In the genomic region with DNA sequence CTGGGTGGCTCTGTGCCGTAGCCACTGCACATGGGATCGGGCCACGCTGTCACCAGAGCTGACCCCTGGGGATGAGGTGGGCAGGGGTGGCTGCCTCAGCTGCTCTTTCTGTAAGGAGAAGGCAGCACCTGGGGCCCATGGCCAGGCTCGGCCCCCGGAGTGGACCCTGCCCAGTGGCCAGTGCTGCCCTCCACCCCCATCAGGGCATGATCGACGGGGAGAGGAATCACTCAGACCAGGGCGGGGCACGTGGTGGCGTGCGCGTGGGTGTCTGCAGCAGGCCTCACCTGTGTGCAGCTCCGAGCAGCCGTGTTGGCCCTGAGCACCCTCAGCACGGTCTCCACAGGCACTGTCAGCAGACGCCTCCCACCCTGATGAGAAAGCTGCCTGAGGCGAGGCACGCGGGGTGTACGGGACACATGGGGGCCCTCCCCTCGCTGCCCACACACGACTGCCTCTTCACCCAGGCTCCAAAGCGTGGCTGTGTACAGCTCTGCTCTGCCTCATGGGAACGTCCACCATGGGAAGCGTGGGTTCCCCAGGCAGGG, we compare ENCODE assay signal across 19 cellular contexts. TPM values are rescaled to one million over a fixed set of nuclear protein-coding genes. Genes with fewer than 3 reads are reported as not detected.
A peak's percentile ranks its signal among the peaks of the same experiment; 100 is the strongest.
DNase-seq lines count a peak whose midpoint lies in the region; FAIRE-seq and TF ChIP-seq lines count a peak whose summit lies in the region.
"Had no signal": no experiment of that assay in that cellular context is flagged by ENCODE, and none has a peak within 500 bp of the region (broad histone marks: within the 10 kb centered on the region; RNA-seq: fewer than 3 reads in every experiment).

No MANE protein-coding gene starts in this region.

- H4K8ac ChIP-seq in H1 (ENCODE audit: extremely low read depth, insufficient read depth, low read length), result peak overlapping the region; percentile 68; the same call in 1 of the 2 replicates

- no peaks in the 10 kb centered on the region for H3K27me3 ChIP-seq in H1 (replicated peaks in 1 of 4; ENCODE audit: control insufficient read depth in 3 of 4, extremely low read depth in 1 of 4, insufficient read depth in 3 of 4, low read length in 3 of 4)
- H3K27me3 ChIP-seq in effector memory CD4-positive, alpha-beta T cell (replicated peaks; ENCODE audit: control insufficient read depth, insufficient read depth, low read length, poor library complexity, severe bottlenecking), result no peaks in the 10 kb centered on the region
- H3K27me3 ChIP-seq: MG63 had no signal

- H2BK5ac ChIP-seq in H1 (ENCODE audit: low read depth, low read length), result no peak overlapping the region

- H3K18ac ChIP-seq in H1 (ENCODE audit: extremely low read depth, low read length), result no peak overlapping the region

- FAIRE-seq in GM12892 (lab: Jason Lieb, UNC), result no peak
- FAIRE-seq in H1 (lab: Jason Lieb, UNC), result no peak

- no peak for TF ChIP-seq RAD21 in H1 (IDR thresholded peaks at IDR 0.05 in 1 of 2, conservative IDR thresholded peaks at IDR 0.05 in 1 of 2; ENCODE audit: low read depth in 2 of 2, low read length in 2 of 2)

- 86% methylated on average over 24 of the region's 25 CpGs; no CpG with 5 or more reads in 1 of the 2 experiments for WGBS in H1 (ENCODE audit: extremely low coverage in 1 of 2, insufficient coverage in 1 of 2, insufficient read length in 1 of 2, insufficient replicate concordance in 2 of 2, low coverage in 1 of 2, low lambda C conversion rate in 2 of 2, missing lambda C conversion rate in 1 of 2), 2 experiments

- no peaks in the 10 kb centered on the region for H3K23me2 ChIP-seq in H1 (ENCODE audit: low read depth, low read length)

- H4K5ac ChIP-seq in H1 (ENCODE audit: insufficient read length, low read depth, low read length), result no peak overlapping the region

- H3K56ac ChIP-seq in H1 (replicated peaks; ENCODE audit: insufficient read length, low read depth, low read length), result no peak overlapping the region

- TF ChIP-seq CTCF in H1 (IDR thresholded peaks at IDR 0.05; ENCODE audit: control extremely low read depth in 1 of 3, insufficient read depth in 1 of 3, low read depth in 1 of 3, low read length in 3 of 3), result no peak

- POLR2A ChIA-PET in H1 (lab: Charles Lee; ENCODE audit: partially characterized antibody), result interaction anchor here (1.5 to 14.0 kb wide), 6 partner anchors 9 to 57 kb away, joined by 3 to 139 read pairs (median 10); a partner anchor contains a TSS

- no peak overlapping the region for H2BK15ac ChIP-seq in H1 (ENCODE audit: low read length)

- H3K14ac ChIP-seq in H1 (ENCODE audit: insufficient read length), result no peak overlapping the region

- H3K79me1 ChIP-seq in H1 (ENCODE audit: low read depth, low read length), result no peaks in the 10 kb centered on the region; the same call in 1 of the 2 replicates

- H2BK12ac ChIP-seq in H1 (ENCODE audit: low read depth, low read length), result no peak overlapping the region

- no peak for TF ChIP-seq EP300 in H1 (IDR thresholded peaks at IDR 0.05; ENCODE audit: borderline replicate concordance in 1 of 2, low read depth in 2 of 2, low read length in 2 of 2)

- H3K4me1 ChIP-seq in H1 (replicated peaks in 1 of 4; ENCODE audit: control insufficient read depth in 3 of 4, insufficient read depth in 4 of 4, low read length in 3 of 4), result no peaks in the 10 kb centered on the region
- peaks cover 10% of the 10 kb centered on the region for H3K4me1 ChIP-seq in effector memory CD4-positive, alpha-beta T cell (ENCODE audit: control insufficient read depth, insufficient read depth, low read length, poor library complexity, severe bottlenecking)
- H3K4me1 ChIP-seq: HAP-1 had no signal

- no peak overlapping the region for H3K4me2 ChIP-seq in H1 (ENCODE audit: insufficient read depth in 1 of 2, low read depth in 2 of 2, low read length in 2 of 2)

- H2AFZ ChIP-seq in H1 (ENCODE audit: low read length), result no peak overlapping the region

- CTCF ChIA-PET in H1 (lab: Charles Lee; ENCODE audit: partially characterized antibody), result interaction anchor here (0.7 to 2.4 kb wide), 4 partner anchors 14 to 60 kb away, joined by 3 to 10 read pairs (median 4); a partner anchor contains a TSS

- H3K79me2 ChIP-seq in H1 (ENCODE audit: control insufficient read depth in 1 of 2, insufficient read depth in 2 of 2, low read length in 2 of 2), result no peaks in the 10 kb centered on the region

- no peak overlapping the region for H2BK20ac ChIP-seq in H1 (ENCODE audit: low read length)

- no peak overlapping the region for H3K4me3 ChIP-seq in H1 (ENCODE audit: extremely low read depth in 1 of 4, insufficient read depth in 2 of 4, low read depth in 3 of 4, low read length in 4 of 4)
- H3K4me3 ChIP-seq in effector memory CD4-positive, alpha-beta T cell (ENCODE audit: insufficient read depth, low read depth, low read length, poor library complexity, severe bottlenecking), result no peak overlapping the region
- H3K4me3 ChIP-seq: HAP-1, MG63 had no signal

- no peak overlapping the region for H3K27ac ChIP-seq in H1 (ENCODE audit: low read depth, low read length)
- no peak overlapping the region for H3K27ac ChIP-seq in effector memory CD4-positive, alpha-beta T cell (ENCODE audit: insufficient read depth, low read length, poor library complexity, severe bottlenecking)
- H3K27ac ChIP-seq: HL-60 had no signal

- H3K9ac ChIP-seq in H1 (replicated peaks in 1 of 4; ENCODE audit: extremely low read depth in 1 of 4, low read depth in 3 of 4, low read length in 3 of 4), result no peak overlapping the region

- H2AK5ac ChIP-seq in H1 (ENCODE audit: low read depth, low read length), result no peak overlapping the region

- no peak overlapping the region for H4K91ac ChIP-seq in H1 (replicated peaks; ENCODE audit: insufficient read length, low read length)

- H3K23ac ChIP-seq in H1 (ENCODE audit: insufficient read length), result no peak overlapping the region

- no peak overlapping the region for H2BK120ac ChIP-seq in H1 (replicated peaks; ENCODE audit: low read depth, low read length)

- H3K9me3 ChIP-seq in H1 (ENCODE audit: insufficient read depth in 2 of 2, low read depth in 1 of 2, low read length in 1 of 2), result no peaks in the 10 kb centered on the region
- no peaks in the 10 kb centered on the region for H3K9me3 ChIP-seq in effector memory CD4-positive, alpha-beta T cell (ENCODE audit: control insufficient read depth, low read length)
- H3K9me3 ChIP-seq: HAP-1, MG63 had no signal

- H4K20me1 ChIP-seq in H1 (replicated peaks in 1 of 2; ENCODE audit: control insufficient read depth in 1 of 2, insufficient read depth in 2 of 2, low read length in 2 of 2), result peaks cover 2 to 11% of the 10 kb centered on the region in 2 experiments

- DNase-seq in GM12892 (ENCODE audit: insufficient read length), result no peak
- DNase-seq in H1 (ENCODE audit: low read depth in 1 of 2, low spot score in 2 of 2), result no peak
- no peak for DNase-seq in NCI-H2196 (lab: John Stamatoyannopoulos, UW; ENCODE audit: unreplicated experiment)
- no peak for DNase-seq in effector memory CD4-positive, alpha-beta T cell
- DNase-seq: CD4-positive, CD25-positive, alpha-beta regulatory T cell; COR-L47; DMS 273 treated with DMSO at 0.1 percent for 48 hours; DND-41; Kasumi-1; MG63; NCI-H1048; NCI-H1436 treated with DMSO at 0.1 percent for 48 hours; NCI-H2029; NCI-H526; PC-3; RPMI8226; SIG-M5 had no signal

- no peak overlapping the region for H3K4ac ChIP-seq in H1 (replicated peaks; ENCODE audit: insufficient read length, low read depth, low read length)

- H3K36me3 ChIP-seq in H1 (ENCODE audit: control insufficient read depth in 2 of 4, insufficient read depth in 4 of 4, low read length in 3 of 4), result peaks cover 6 to 66% (median 35%) of the 10 kb centered on the region in 4 experiments; a peak in 7 of 8 replicates
- peaks cover 46% of the 10 kb centered on the region for H3K36me3 ChIP-seq in effector memory CD4-positive, alpha-beta T cell (ENCODE audit: control insufficient read depth, insufficient read depth, low read length)

- TF ChIP-seq POLR2A in GM12892 (IDR thresholded peaks at IDR 0.05; ENCODE audit: low read depth, low read length), result peak; percentile 1; the same call in 1 of the 2 replicates
- TF ChIP-seq POLR2A in H1 (IDR thresholded peaks at IDR 0.05; ENCODE audit: control extremely low read depth in 1 of 2, low read depth in 2 of 2, low read length in 2 of 2), result no peak

RNA-seq across cellular contexts. Expression of a gene that starts 8.6 kb away (rescaled TPM):
- polyA plus RNA-seq in GM12892 (2012; ENCODE audit: missing spikeins), result 2.7 TPM
- 0.88 and 1.1 TPM in 2 replicates for total RNA-seq in H1 (2021; fragmentation: NEBNext Ultra II Directional; extraction: Animal tissue kit (Norgen Biotek cat#: 25700))
- 0.13 and 0.15 TPM in 2 replicates for polyA plus RNA-seq in H1 (2011; rRNA removed)
- polyA plus RNA-seq in H1 (2011; cell fraction: cytosol; rRNA removed), result 0.26 TPM
- polyA plus RNA-seq in H1 (2011; cell fraction: nucleus; rRNA removed), result 1.7 TPM
- 0.57 to 0.92 TPM (median 0.67 TPM) in 4 replicates for polyA plus RNA-seq in H1 (2012, experiment 1 of 2)
- 0.22 TPM for polyA plus RNA-seq in H1 (2012, experiment 2 of 2)
- 0.10 TPM for polyA plus RNA-seq in H1 (2013, experiment 1 of 2)
- polyA plus RNA-seq in H1 (2013, experiment 2 of 2), result 0.17 TPM
- 0.07 TPM in 1 of 2 replicates, not detected in the other for polyA minus RNA-seq in H1 (2011; rRNA and poly(A)+ RNA removed)
- not detected for polyA minus RNA-seq in H1 (2011; cell fraction: cytosol; rRNA and poly(A)+ RNA removed)
- polyA minus RNA-seq in H1 (2011; cell fraction: nucleus; rRNA and poly(A)+ RNA removed), result 0.90 TPM

RNA-seq across cellular contexts. Expression of a gene that starts 17.9 kb away (rescaled TPM):
- 7.4 TPM for polyA plus RNA-seq in GM12892 (2012; ENCODE audit: missing spikeins)
- total RNA-seq in H1 (2021; fragmentation: NEBNext Ultra II Directional; extraction: Animal tissue kit (Norgen Biotek cat#: 25700)), result 15.1 and 18.1 TPM in 2 replicates
- polyA plus RNA-seq in H1 (2011; rRNA removed), result 6.9 and 10.0 TPM in 2 replicates
- 8.1 TPM for polyA plus RNA-seq in H1 (2011; cell fraction: cytosol; rRNA removed)
- 36.1 TPM for polyA plus RNA-seq in H1 (2011; cell fraction: nucleus; rRNA removed)
- 9.7 to 16.5 TPM (median 15.3 TPM) in 4 replicates for polyA plus RNA-seq in H1 (2012, experiment 1 of 2)
- polyA plus RNA-seq in H1 (2012, experiment 2 of 2), result 9.6 TPM
- polyA plus RNA-seq in H1 (2013, experiment 1 of 2), result 10.1 TPM
- 9.2 TPM for polyA plus RNA-seq in H1 (2013, experiment 2 of 2)
- 4.4 and 4.5 TPM in 2 replicates for polyA minus RNA-seq in H1 (2011; rRNA and poly(A)+ RNA removed)
- polyA minus RNA-seq in H1 (2011; cell fraction: cytosol; rRNA and poly(A)+ RNA removed), result 4.9 TPM
- polyA minus RNA-seq in H1 (2011; cell fraction: nucleus; rRNA and poly(A)+ RNA removed), result 8.9 TPM

RNA-seq across cellular contexts. Expression of a gene that starts 18.5 kb away (rescaled TPM):
- polyA plus RNA-seq in GM12892 (2012; ENCODE audit: missing spikeins), result 2.3 TPM
- total RNA-seq in H1 (2021; fragmentation: NEBNext Ultra II Directional; extraction: Animal tissue kit (Norgen Biotek cat#: 25700)), result 17.9 and 19.0 TPM in 2 replicates
- 11.6 and 13.6 TPM in 2 replicates for polyA plus RNA-seq in H1 (2011; rRNA removed)
- 19.7 TPM for polyA plus RNA-seq in H1 (2011; cell fraction: cytosol; rRNA removed)
- 13.9 TPM for polyA plus RNA-seq in H1 (2011; cell fraction: nucleus; rRNA removed)
- 6.2 to 15.0 TPM (median 13.2 TPM) in 4 replicates for polyA plus RNA-seq in H1 (2012, experiment 1 of 2)
- 11.1 TPM for polyA plus RNA-seq in H1 (2012, experiment 2 of 2)
- 14.6 TPM for polyA plus RNA-seq in H1 (2013, experiment 1 of 2)
- 15.8 TPM for polyA plus RNA-seq in H1 (2013, experiment 2 of 2)
- 0.61 and 1.1 TPM in 2 replicates for polyA minus RNA-seq in H1 (2011; rRNA and poly(A)+ RNA removed)
- polyA minus RNA-seq in H1 (2011; cell fraction: cytosol; rRNA and poly(A)+ RNA removed), result 3.7 TPM
- polyA minus RNA-seq in H1 (2011; cell fraction: nucleus; rRNA and poly(A)+ RNA removed), result 10.4 TPM

RNA-seq across cellular contexts. Expression of a gene that starts 28.4 kb away (rescaled TPM):
- 39.6 TPM for polyA plus RNA-seq in GM12892 (2012; ENCODE audit: missing spikeins)
- 102 and 110 TPM in 2 replicates for total RNA-seq in H1 (2021; fragmentation: NEBNext Ultra II Directional; extraction: Animal tissue kit (Norgen Biotek cat#: 25700))
- polyA plus RNA-seq in H1 (2011; rRNA removed), result 65.2 and 80.3 TPM in 2 replicates
- 77.5 TPM for polyA plus RNA-seq in H1 (2011; cell fraction: cytosol; rRNA removed)
- polyA plus RNA-seq in H1 (2011; cell fraction: nucleus; rRNA removed), result 237 TPM
- 82.6 to 103 TPM (median 92.1 TPM) in 4 replicates for polyA plus RNA-seq in H1 (2012, experiment 1 of 2)
- polyA plus RNA-seq in H1 (2012, experiment 2 of 2), result 74.3 TPM
- polyA plus RNA-seq in H1 (2013, experiment 1 of 2), result 89.2 TPM
- polyA plus RNA-seq in H1 (2013, experiment 2 of 2), result 84.8 TPM
- polyA minus RNA-seq in H1 (2011; rRNA and poly(A)+ RNA removed), result 30.7 and 44.1 TPM in 2 replicates
- 46.9 TPM for polyA minus RNA-seq in H1 (2011; cell fraction: cytosol; rRNA and poly(A)+ RNA removed)
- 59.4 TPM for polyA minus RNA-seq in H1 (2011; cell fraction: nucleus; rRNA and poly(A)+ RNA removed)

RNA-seq across cellular contexts. Expression of a gene that starts 28.4 kb away (rescaled TPM):
- polyA plus RNA-seq in GM12892 (2012; ENCODE audit: missing spikeins), result 67.6 TPM
- 88.2 and 89.2 TPM in 2 replicates for total RNA-seq in H1 (2021; fragmentation: NEBNext Ultra II Directional; extraction: Animal tissue kit (Norgen Biotek cat#: 25700))
- polyA plus RNA-seq in H1 (2011; rRNA removed), result 60.0 and 78.1 TPM in 2 replicates
- polyA plus RNA-seq in H1 (2011; cell fraction: cytosol; rRNA removed), result 75.6 TPM
- 166 TPM for polyA plus RNA-seq in H1 (2011; cell fraction: nucleus; rRNA removed)
- 66.9 to 110 TPM (median 91.3 TPM) in 4 replicates for polyA plus RNA-seq in H1 (2012, experiment 1 of 2)
- polyA plus RNA-seq in H1 (2012, experiment 2 of 2), result 120 TPM
- 61.4 TPM for polyA plus RNA-seq in H1 (2013, experiment 1 of 2)
- polyA plus RNA-seq in H1 (2013, experiment 2 of 2), result 54.4 TPM
- 41.6 and 48.9 TPM in 2 replicates for polyA minus RNA-seq in H1 (2011; rRNA and poly(A)+ RNA removed)
- 27.4 TPM for polyA minus RNA-seq in H1 (2011; cell fraction: cytosol; rRNA and poly(A)+ RNA removed)
- polyA minus RNA-seq in H1 (2011; cell fraction: nucleus; rRNA and poly(A)+ RNA removed), result 40.3 TPM
